In the genomic region with DNA sequence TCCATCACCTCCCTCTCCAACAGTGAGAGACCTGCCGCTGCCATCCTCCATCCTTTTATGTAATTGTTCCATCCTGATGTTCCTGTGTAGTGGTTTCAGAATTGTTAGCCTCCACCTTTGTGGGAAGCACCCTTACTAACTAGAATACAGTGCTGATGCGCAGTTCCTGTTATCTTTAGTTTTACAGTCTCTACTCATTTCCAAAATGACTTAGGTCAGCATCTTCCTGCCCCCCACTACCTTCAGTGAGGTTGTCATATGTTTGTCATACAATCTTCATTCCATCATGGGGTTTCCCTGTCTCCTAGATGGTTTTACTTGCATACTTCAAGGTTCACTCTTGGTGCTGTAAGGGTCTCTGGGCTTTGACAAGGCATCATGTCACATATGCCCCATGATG, we compare ENCODE assay signal across 23 cellular contexts.
"Had no signal": no experiment of that assay in that cellular context is flagged by ENCODE, and none has a peak within 500 bp of the region (broad histone marks: within the 10 kb centered on the region; RNA-seq: fewer than 3 reads in every experiment).

No MANE protein-coding gene starts in this region.

- H2AFZ ChIP-seq: hepatocyte, neural progenitor cell had no signal

- H3K9me3 ChIP-seq: pancreas, tibial artery, upper lobe of left lung, vagina had no signal

- ATAC-seq: foreskin keratinocyte; left colon; left ventricle myocardium superior; natural killer cell treated with Interleukin-12 subunit alpha and Interleukin-12 subunit beta and Interleukin-15 and Interleukin-18, amount 100 ng/mL, for 72 hours; pancreas; right cardiac atrium had no signal

- H3K36me3 Mint-ChIP-seq: natural killer cell treated with Interleukin-12 subunit alpha and Interleukin-12 subunit beta and Interleukin-15 and Interleukin-18, amount 100 ng/mL, for 72 hours had no signal

- H3K4me3 Mint-ChIP-seq: endodermal cell; natural killer cell treated with Interleukin-12 subunit alpha and Interleukin-12 subunit beta and Interleukin-15 and Interleukin-18, amount 100 ng/mL, for 72 hours; neural progenitor cell; stimulated activated naive CD8-positive, alpha-beta T cell treated with anti-CD3 and anti-CD28 coated beads, Interleukin-15, Interleukin-2, amounts not matched to agents 100 ng/mL and 50 ng/mL, for 24 hours had no signal

- DNase-seq: effector CD4-positive, alpha-beta T cell; endodermal cell; erythroblast; foreskin keratinocyte; head of caudate nucleus; left colon; left ventricle myocardium superior; mesenchymal stem cell; midbrain; nucleus accumbens; pancreas; right cardiac atrium; stimulated activated CD4-positive, alpha-beta T cell treated with anti-CD3 and anti-CD28 coated beads, Interleukin-2, amount 100 ng/mL, for 48 hours; tibial artery; upper lobe of left lung had no signal

- H3K9me3 Mint-ChIP-seq: natural killer cell treated with Interleukin-12 subunit alpha and Interleukin-12 subunit beta and Interleukin-15 and Interleukin-18, amount 100 ng/mL, for 72 hours; stimulated activated naive CD8-positive, alpha-beta T cell treated with anti-CD3 and anti-CD28 coated beads, Interleukin-15, Interleukin-2, amounts not matched to agents 100 ng/mL and 50 ng/mL, for 24 hours had no signal

- H3K4me1 Mint-ChIP-seq: endodermal cell, neural progenitor cell had no signal

- H3K27ac ChIP-seq: foreskin keratinocyte, hepatocyte, neural progenitor cell, pancreas, tibial artery, upper lobe of left lung, vagina had no signal

- H3K4me2 ChIP-seq: hepatocyte, neural progenitor cell, smooth muscle cell had no signal

- H3K9ac ChIP-seq: neural progenitor cell had no signal

- H3K27me3 Mint-ChIP-seq: progenitor cell of endocrine pancreas had no signal

- H3K27ac Mint-ChIP-seq: endodermal cell; natural killer cell treated with Interleukin-12 subunit alpha and Interleukin-12 subunit beta and Interleukin-15 and Interleukin-18, amount 100 ng/mL, for 72 hours; neural progenitor cell; progenitor cell of endocrine pancreas; stimulated activated naive CD8-positive, alpha-beta T cell treated with anti-CD3 and anti-CD28 coated beads, Interleukin-15, Interleukin-2, amounts not matched to agents 100 ng/mL and 50 ng/mL, for 24 hours had no signal

- H3K4me1 ChIP-seq: foreskin keratinocyte, neural progenitor cell, pancreas, tibial artery, upper lobe of left lung, vagina had no signal

- H3K27me3 ChIP-seq: hepatocyte, neural progenitor cell, pancreas, tibial artery, upper lobe of left lung, vagina had no signal

- H3K4me3 ChIP-seq: hepatocyte, lung, neural progenitor cell, pancreas, smooth muscle cell, tibial artery, upper lobe of left lung, vagina had no signal
